Comparison of ENCODE assay signal across 18 cellular contexts in genomic region chr2:109313343-109313742, GRCh38.
DNase-seq lines count a peak whose midpoint lies in the region; ATAC-seq and TF ChIP-seq lines count a peak whose summit lies in the region.
"Had no signal": no experiment of that assay in that cellular context is flagged by ENCODE, and none has a peak within 500 bp of the region (broad histone marks: within the 10 kb centered on the region; RNA-seq: fewer than 3 reads in every experiment).

No MANE protein-coding gene starts in this region.

- H3K4me3 Mint-ChIP-seq in MCF 10A (ENCODE audit: unreplicated experiment), result no peak overlapping the region
- peak overlapping the region in 1 of 4 donors; percentile 22 for H3K4me3 Mint-ChIP-seq in CD4-positive, CD25-positive, alpha-beta regulatory T cell
- H3K4me3 Mint-ChIP-seq in stimulated activated memory B cell treated with anti-CD40 and anti-IgM and Interleukin-4, amounts not matched to agents 10 μg/mL and 1 μg/mL and 100 μg/mL, for 72 hours, result no peak overlapping the region
- H3K4me3 Mint-ChIP-seq: B cell; CD8-positive, alpha-beta T cell; GM23338; H9; HFFc6 had no signal

- H3K36me3 ChIP-seq in mammary epithelial cell (ENCODE audit: insufficient read depth, low read length), result no peaks in the 10 kb centered on the region
- no peaks in the 10 kb centered on the region for H3K36me3 ChIP-seq in CD4-positive, CD25-positive, alpha-beta regulatory T cell (ENCODE audit: control insufficient read depth, insufficient read depth, low read length)
- H3K36me3 ChIP-seq in neuronal stem cell (replicated peaks in 1 of 2; ENCODE audit: control insufficient read depth in 2 of 2, insufficient read depth in 2 of 2, low read length in 2 of 2), result no peaks in the 10 kb centered on the region

- H3K4me2 ChIP-seq in mammary epithelial cell (ENCODE audit: insufficient read depth, low read depth, low read length) (no peak overlapping the region), neuronal stem cell (ENCODE audit: insufficient read depth, low read length, poor library complexity, severe bottlenecking) (no peak overlapping the region)
- H3K4me2 ChIP-seq: GM23338 had no signal

- H3K79me1 ChIP-seq in neuronal stem cell (ENCODE audit: low read depth, low read length), result no peaks in the 10 kb centered on the region

- no peak overlapping the region for H3K27ac ChIP-seq in mammary epithelial cell (ENCODE audit: insufficient read depth, low read depth, low read length)
- no peak overlapping the region for H3K27ac ChIP-seq in CD4-positive, CD25-positive, alpha-beta regulatory T cell (ENCODE audit: insufficient read depth, low read length, poor library complexity, severe bottlenecking)
- H3K27ac ChIP-seq in neuronal stem cell (replicated peaks; ENCODE audit: low read length), result no peak overlapping the region
- H3K27ac ChIP-seq: 22Rv1 had no signal

- H3K27me3 ChIP-seq in mammary epithelial cell (ENCODE audit: insufficient read depth, low read length), result peaks cover 5% of the 10 kb centered on the region
- no peaks in the 10 kb centered on the region for H3K27me3 ChIP-seq in CD4-positive, CD25-positive, alpha-beta regulatory T cell (ENCODE audit: control insufficient read depth, insufficient read depth, low read length)
- H3K27me3 ChIP-seq in neuronal stem cell (ENCODE audit: control insufficient read depth in 3 of 3, insufficient read depth in 3 of 3, low read depth in 1 of 3, low read length in 3 of 3), result no peaks in the 10 kb centered on the region

- BruUV-seq in MCF 10A (replicated peaks; lab: Mats Ljungman, UMichigan), result no TSS peak
- BruUV-seq in mammary epithelial cell (replicated peaks; lab: Mats Ljungman, UMichigan), result no TSS peak

- no peaks in the 10 kb centered on the region for H3K9me3 Mint-ChIP-seq in MCF 10A (ENCODE audit: unreplicated experiment)
- no peaks in the 10 kb centered on the region for H3K9me3 Mint-ChIP-seq in CD4-positive, CD25-positive, alpha-beta regulatory T cell
- no peaks in the 10 kb centered on the region for H3K9me3 Mint-ChIP-seq in stimulated activated memory B cell treated with anti-CD40 and anti-IgM and Interleukin-4, amounts not matched to agents 10 μg/mL and 1 μg/mL and 100 μg/mL, for 72 hours
- H3K9me3 Mint-ChIP-seq: CD8-positive, alpha-beta T cell; GM23338; H9; HFFc6 had no signal

- H3K4me3 ChIP-seq in mammary epithelial cell (replicated peaks in 1 of 3; ENCODE audit: insufficient read depth in 1 of 3, low read depth in 2 of 3, low read length in 3 of 3), result no peak overlapping the region
- H3K4me3 ChIP-seq in CD4-positive, CD25-positive, alpha-beta regulatory T cell (ENCODE audit: low read depth, low read length), result no peak overlapping the region
- peak overlapping the region in 1 of 2 donors; percentile 45 for H3K4me3 ChIP-seq in neuronal stem cell (ENCODE audit: low read length in 2 of 2)
- H3K4me3 ChIP-seq: GM23338 had no signal

- no peak overlapping the region for H4K8ac ChIP-seq in neuronal stem cell (ENCODE audit: low read depth, low read length)

- TF ChIP-seq CTCF in MCF 10A (IDR thresholded peaks at IDR 0.05; ENCODE audit: unreplicated experiment) (no peak), mammary epithelial cell (conservative IDR thresholded peaks at IDR 0.05 in 1 of 2, IDR thresholded peaks at IDR 0.05 in 1 of 2; ENCODE audit: extremely low read depth in 1 of 2, insufficient read depth in 1 of 2, low read depth in 1 of 2, low read length in 2 of 2) (no peak)

- POLR2A ChIA-PET in MCF 10A (lab: Yijun Ruan, JAX), result interaction anchor here (0.7 kb wide), 1 partner anchor 181 kb away, joined by 4 read pairs; no protein-coding TSS in a partner anchor

- no peak overlapping the region for H2BK120ac ChIP-seq in neuronal stem cell (ENCODE audit: low read depth, low read length)

- no peak overlapping the region for H3K23ac ChIP-seq in neuronal stem cell (ENCODE audit: low read depth, low read length, poor library complexity)

- 68% methylated on average over 4 of the region's 4 CpGs for WGBS in mammary epithelial cell (ENCODE audit: low coverage, missing lambda C conversion rate)
- no CpG with 5 or more reads among the region's 4 CpGs for WGBS in neuronal stem cell (ENCODE audit: extremely low coverage in 2 of 2, insufficient read length in 2 of 2, insufficient replicate concordance in 1 of 2), 2 donors

- peaks cover 4% of the 10 kb centered on the region for H3K4me1 Mint-ChIP-seq in MCF 10A (ENCODE audit: insufficient read depth, unreplicated experiment)
- H3K4me1 Mint-ChIP-seq in CD4-positive, CD25-positive, alpha-beta regulatory T cell, result peaks cover 0 to 63% (median 5%) of the 10 kb centered on the region in 4 donors
- H3K4me1 Mint-ChIP-seq in stimulated activated memory B cell treated with anti-CD40 and anti-IgM and Interleukin-4, amounts not matched to agents 10 μg/mL and 1 μg/mL and 100 μg/mL, for 72 hours, result no peaks in the 10 kb centered on the region
- H3K4me1 Mint-ChIP-seq: B cell had no signal

- H2AFZ ChIP-seq in mammary epithelial cell (ENCODE audit: low read depth, low read length) (no peak overlapping the region), neuronal stem cell (ENCODE audit: low read length) (no peak overlapping the region)
- H2AFZ ChIP-seq: GM23338 had no signal

- H2BK12ac ChIP-seq in neuronal stem cell (ENCODE audit: low read length), result no peak overlapping the region

- dilution Hi-C loops in mammary epithelial cell (cut with HindIII; ENCODE audit: low sequenced_read_pairs), result no loop called here

- H3K9ac ChIP-seq in mammary epithelial cell (ENCODE audit: insufficient read depth, low read length) (no peak overlapping the region), neuronal stem cell (ENCODE audit: low read depth, low read length, poor library complexity) (no peak overlapping the region)

- H3K4ac ChIP-seq in neuronal stem cell (ENCODE audit: low read length), result no peak overlapping the region

- H3K27me3 Mint-ChIP-seq in MCF 10A (ENCODE audit: insufficient read depth, unreplicated experiment), result no peaks in the 10 kb centered on the region
- H3K27me3 Mint-ChIP-seq in CD4-positive, CD25-positive, alpha-beta regulatory T cell, result peaks cover 21% of the 10 kb centered on the region
- no peaks in the 10 kb centered on the region for H3K27me3 Mint-ChIP-seq in stimulated activated memory B cell treated with anti-CD40 and anti-IgM and Interleukin-4, amounts not matched to agents 10 μg/mL and 1 μg/mL and 100 μg/mL, for 72 hours
- H3K27me3 Mint-ChIP-seq: B cell had no signal

- H3K9me3 ChIP-seq in mammary epithelial cell (replicated peaks; ENCODE audit: insufficient read depth, low read length) (no peaks in the 10 kb centered on the region), neuronal stem cell (replicated peaks in 1 of 2; ENCODE audit: control insufficient read depth in 2 of 2, insufficient read depth in 1 of 2, low read depth in 1 of 2, low read length in 2 of 2) (no peaks in the 10 kb centered on the region)
- H3K9me3 ChIP-seq in CD4-positive, CD25-positive, alpha-beta regulatory T cell (ENCODE audit: control insufficient read depth in 2 of 2, low read length in 2 of 2), result no peaks in the 10 kb centered on the region
- H3K9me3 ChIP-seq: Caco-2 had no signal

- H4K91ac ChIP-seq in neuronal stem cell (ENCODE audit: low read depth, low read length, poor library complexity), result no peak overlapping the region

- no peak for ATAC-seq in CD4-positive, CD25-positive, alpha-beta regulatory T cell (ENCODE audit: low read depth in 2 of 2)
- peak; percentile 8 for ATAC-seq in stimulated activated memory B cell treated with anti-CD40 and anti-IgM and Interleukin-4, amounts not matched to agents 10 μg/mL and 1 μg/mL and 100 μg/mL, for 72 hours
- no peak for ATAC-seq in GM21723 (IDR thresholded peaks at IDR 0.05; ENCODE audit: unreplicated experiment)
- ATAC-seq: CD8-positive, alpha-beta T cell; GM23338 had no signal

- peak overlapping the region; percentile 1 for H2AK5ac ChIP-seq in neuronal stem cell (ENCODE audit: low read depth, low read length)

- H3K14ac ChIP-seq in neuronal stem cell (ENCODE audit: low read length), result no peak overlapping the region

- peak overlapping the region; percentile 36 for H3K27ac Mint-ChIP-seq in MCF 10A (ENCODE audit: low read depth, unreplicated experiment)
- H3K27ac Mint-ChIP-seq in CD4-positive, CD25-positive, alpha-beta regulatory T cell, result peak overlapping the region in 2 of 3 donors; percentile 21 to 57
- H3K27ac Mint-ChIP-seq in stimulated activated memory B cell treated with anti-CD40 and anti-IgM and Interleukin-4, amounts not matched to agents 10 μg/mL and 1 μg/mL and 100 μg/mL, for 72 hours, result no peak overlapping the region
- H3K27ac Mint-ChIP-seq: B cell; CD8-positive, alpha-beta T cell; GM23338; H9; HFFc6 had no signal

- H3K36me3 Mint-ChIP-seq in MCF 10A (ENCODE audit: insufficient read depth, unreplicated experiment), result peaks cover 8% of the 10 kb centered on the region
- no peaks in the 10 kb centered on the region for H3K36me3 Mint-ChIP-seq in CD4-positive, CD25-positive, alpha-beta regulatory T cell
- no peaks in the 10 kb centered on the region for H3K36me3 Mint-ChIP-seq in stimulated activated memory B cell treated with anti-CD40 and anti-IgM and Interleukin-4, amounts not matched to agents 10 μg/mL and 1 μg/mL and 100 μg/mL, for 72 hours
- H3K36me3 Mint-ChIP-seq: CD8-positive, alpha-beta T cell had no signal

- no peaks in the 10 kb centered on the region for H3K79me2 ChIP-seq in mammary epithelial cell (ENCODE audit: insufficient read depth, low read length)

- DNase-seq in MCF 10A (ENCODE audit: unreplicated experiment) (no peak), mammary epithelial cell (no peak), neuronal stem cell (ENCODE audit: low spot score) (no peak), NCI-H1694 treated with DMSO at 0.1 percent for 48 hours (lab: John Stamatoyannopoulos, UW) (no peak), NCI-H1048 (lab: John Stamatoyannopoulos, UW) (no peak)
- no peak for DNase-seq in CD4-positive, CD25-positive, alpha-beta regulatory T cell
- DNase-seq: C1 segment of cervical spinal cord; Caco-2; CD8-positive, alpha-beta T cell; DMS153; DND-41; H9; HFFc6 had no signal

- H3K18ac ChIP-seq in neuronal stem cell (ENCODE audit: low read length), result peak overlapping the region; percentile 45

- no peaks in the 10 kb centered on the region for H4K20me1 ChIP-seq in mammary epithelial cell (ENCODE audit: insufficient read depth, low read length)

- H2BK15ac ChIP-seq in neuronal stem cell (ENCODE audit: low read length), result peak overlapping the region; percentile 4

- intact Hi-C loops in MCF 10A (cut with micrococcal nuclease), result no loop called here
- intact Hi-C loops in mammary epithelial cell (cut with micrococcal nuclease), result loop anchor here (2.0 to 10.0 kb wide), 2 partner anchors 177 to 189 kb away; partner anchors contain the start of gene SH3RF3

- no peak overlapping the region for H2BK5ac ChIP-seq in neuronal stem cell (ENCODE audit: low read length)

- in situ Hi-C loops in mammary epithelial cell (cut with MboI; ENCODE audit: low sequenced_read_pairs in 2 of 2), result no loop called here

- H3K4me1 ChIP-seq in mammary epithelial cell (ENCODE audit: insufficient read depth, low read length) (peaks cover 3% of the 10 kb centered on the region), neuronal stem cell (ENCODE audit: control insufficient read depth in 2 of 2, insufficient read depth in 1 of 2, low read depth in 1 of 2, low read length in 2 of 2) (peaks cover 2% of the 10 kb centered on the region in 2 donors)
- H3K4me1 ChIP-seq in CD4-positive, CD25-positive, alpha-beta regulatory T cell (ENCODE audit: control insufficient read depth, insufficient read depth, low read length, poor library complexity, severe bottlenecking), result no peaks in the 10 kb centered on the region
- H3K4me1 ChIP-seq: Caco-2 had no signal

- CTCF ChIA-PET in MCF 10A (lab: Yijun Ruan, JAX) (interaction anchor here (1.4 kb wide), 1 partner anchor 181 kb away, joined by 3 read pairs; no protein-coding TSS in a partner anchor), mammary epithelial cell (lab: Charles Lee; ENCODE audit: low non-redundant PET) (no interaction called here)
